ENCODE assay signal across 8 cellular contexts in the genomic region with DNA sequence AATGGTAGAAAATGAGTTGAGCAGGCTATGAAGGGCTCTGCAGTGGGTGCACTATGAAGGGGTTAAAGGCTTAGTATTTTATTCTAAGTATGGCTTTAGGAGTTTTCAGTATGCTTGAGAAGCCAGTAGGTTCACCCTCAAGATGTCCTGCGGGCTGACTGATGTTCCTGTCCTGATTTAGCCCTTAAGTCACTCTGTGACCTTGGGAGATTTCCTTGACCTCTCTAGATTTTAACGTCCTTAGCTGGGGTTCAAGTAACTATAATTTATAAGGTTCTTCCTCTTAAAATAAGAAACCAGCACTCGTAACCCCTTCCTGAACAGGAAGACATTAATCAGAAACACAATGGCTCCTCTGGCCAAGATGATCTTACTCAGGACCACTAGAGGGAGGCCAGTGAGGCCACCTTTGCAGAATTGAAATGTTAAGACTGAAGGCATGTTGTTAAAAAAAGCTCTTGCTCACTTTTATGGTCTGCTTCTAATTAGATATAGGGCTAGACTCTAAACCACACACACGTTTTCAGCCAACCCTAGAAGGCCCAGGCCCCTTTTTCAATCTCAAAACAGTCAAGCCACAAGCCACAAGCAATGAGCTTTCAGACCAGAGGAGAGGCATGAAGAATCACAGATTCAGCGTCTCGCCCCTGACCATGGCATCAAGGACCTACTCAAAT. TPM values are rescaled to one million over a fixed set of nuclear protein-coding genes. Genes with fewer than 3 reads are reported as not detected.
A peak's percentile ranks its signal among the peaks of the same experiment; 100 is the strongest.
DNase-seq lines count a peak whose midpoint lies in the region; ATAC-seq and TF ChIP-seq lines count a peak whose summit lies in the region.

No MANE protein-coding gene starts in this region.

- no peak overlapping the region for H3K27ac Mint-ChIP-seq in activated CD4-positive, alpha-beta memory T cell treated with anti-CD3 and anti-CD28 coated beads for 36 hours
- no peak overlapping the region for H3K27ac Mint-ChIP-seq in CD8-positive, alpha-beta T cell

- TF ChIP-seq CTCF in right atrium auricular region (IDR thresholded peaks at IDR 0.05) = peak; percentile 14 to 54
- no peak for TF ChIP-seq CTCF in CD8-positive, alpha-beta T cell (IDR thresholded peaks at IDR 0.05)

- H3K4me3 ChIP-seq in right atrium auricular region = no peak overlapping the region
- no peak overlapping the region for H3K4me3 ChIP-seq in CD8-positive, alpha-beta T cell (ENCODE audit: low read depth, low read length)

- no peaks in the 10 kb centered on the region for H3K36me3 ChIP-seq in right atrium auricular region
- no peaks in the 10 kb centered on the region for H3K36me3 ChIP-seq in CD8-positive, alpha-beta T cell (ENCODE audit: insufficient read depth, low read length)

- no peaks in the 10 kb centered on the region for H3K9me3 Mint-ChIP-seq in activated CD4-positive, alpha-beta memory T cell treated with anti-CD3 and anti-CD28 coated beads for 36 hours
- no peaks in the 10 kb centered on the region for H3K9me3 Mint-ChIP-seq in CD8-positive, alpha-beta T cell

- intact Hi-C loops in activated CD4-positive, alpha-beta memory T cell treated with anti-CD3 and anti-CD28 coated beads for 36 hours (cut with micrococcal nuclease) = no loop called here
- intact Hi-C loops in CD8-positive, alpha-beta T cell (cut with DNase I, micrococcal nuclease) = no loop called here

- H3K27ac ChIP-seq in right atrium auricular region = no peak overlapping the region
- H3K27ac ChIP-seq in CD8-positive, alpha-beta T cell (ENCODE audit: low read depth, low read length) = no peak overlapping the region

- H3K36me3 Mint-ChIP-seq in activated CD4-positive, alpha-beta memory T cell treated with anti-CD3 and anti-CD28 coated beads for 36 hours = no peaks in the 10 kb centered on the region
- no peaks in the 10 kb centered on the region for H3K36me3 Mint-ChIP-seq in CD8-positive, alpha-beta T cell

- H3K27me3 ChIP-seq in right atrium auricular region = no peaks in the 10 kb centered on the region
- H3K27me3 ChIP-seq in CD8-positive, alpha-beta T cell (ENCODE audit: insufficient read depth, low read length) = no peaks in the 10 kb centered on the region

- H3K4me1 ChIP-seq in right atrium auricular region = peaks cover 0 to 30% of the 10 kb centered on the region in 2 donors
- H3K4me1 ChIP-seq in CD8-positive, alpha-beta T cell (ENCODE audit: insufficient read depth, low read length) = no peaks in the 10 kb centered on the region

- H3K4me3 Mint-ChIP-seq in activated CD4-positive, alpha-beta memory T cell treated with anti-CD3 and anti-CD28 coated beads for 36 hours = no peak overlapping the region
- H3K4me3 Mint-ChIP-seq in CD8-positive, alpha-beta T cell = no peak overlapping the region

- H3K4me1 Mint-ChIP-seq in activated CD4-positive, alpha-beta memory T cell treated with anti-CD3 and anti-CD28 coated beads for 36 hours (ENCODE audit: low read depth) = peaks cover 3% of the 10 kb centered on the region
- H3K4me1 Mint-ChIP-seq in CD8-positive, alpha-beta T cell (ENCODE audit: low read depth) = no peaks in the 10 kb centered on the region

- POLR2A ChIA-PET in activated CD4-positive, alpha-beta memory T cell treated with anti-CD3 and anti-CD28 coated beads for 36 hours (lab: Charles Lee) = no interaction called here
- POLR2A ChIA-PET in CD8-positive, alpha-beta T cell (lab: Charles Lee) = no interaction called here

- peak; percentile 63 for ATAC-seq in GM21526 (IDR thresholded peaks at IDR 0.05; ENCODE audit: low FRiP score, unreplicated experiment)
- no peak for ATAC-seq in CD8-positive, alpha-beta T cell

- peaks cover 2% of the 10 kb centered on the region for H3K27me3 Mint-ChIP-seq in activated CD4-positive, alpha-beta memory T cell treated with anti-CD3 and anti-CD28 coated beads for 36 hours
- H3K27me3 Mint-ChIP-seq in CD8-positive, alpha-beta T cell (ENCODE audit: low read depth) = no peaks in the 10 kb centered on the region

- DNase-seq in EH (ENCODE audit: low read depth) = peak; percentile 79
- peak; percentile 32 for DNase-seq in NOMO-1 treated with DMSO at 0.1 percent for 48 hours (lab: John Stamatoyannopoulos, UW; ENCODE audit: unreplicated experiment)
- no peak for DNase-seq in right atrium auricular region (ENCODE audit: low spot score)
- no peak for DNase-seq in activated CD4-positive, alpha-beta memory T cell treated with anti-CD3 and anti-CD28 coated beads for 36 hours
- no peak for DNase-seq in CD8-positive, alpha-beta T cell
- no peak for DNase-seq in NCI-H2107 (lab: John Stamatoyannopoulos, UW)
- DNase-seq in NCI-H524 (lab: John Stamatoyannopoulos, UW) = no peak

- CTCF ChIA-PET in activated CD4-positive, alpha-beta memory T cell treated with anti-CD3 and anti-CD28 coated beads for 36 hours (lab: Charles Lee) = interaction anchor here (0.7 to 1.9 kb wide), 4 partner anchors 11 to 144 kb away, joined by 3 to 8 read pairs (median 5); no protein-coding TSS in a partner anchor
- CTCF ChIA-PET in CD8-positive, alpha-beta T cell (lab: Charles Lee) = interaction anchor here (0.9 kb wide), 2 partner anchors 11 to 1015 kb away, joined by 3 to 4 read pairs; no protein-coding TSS in a partner anchor

- H3K9me3 ChIP-seq in right atrium auricular region = no peaks in the 10 kb centered on the region
- no peaks in the 10 kb centered on the region for H3K9me3 ChIP-seq in CD8-positive, alpha-beta T cell (ENCODE audit: low read length)

RNA-seq across cellular contexts. Expression of a gene that starts 42.0 kb away (rescaled TPM):
- 1 to 10 TPM in 1 of 2 donors, under 1 TPM in 1; 0.79 to 3.6 TPM for total RNA-seq in right atrium auricular region
- total RNA-seq in activated CD4-positive, alpha-beta memory T cell treated with anti-CD3 and anti-CD28 coated beads for 36 hours = 100 to 1,000 TPM; 153 TPM
- 1 to 10 TPM in 1 of 2 experiments, under 1 TPM in 1; 0.31 to 1.6 TPM for total RNA-seq in CD8-positive, alpha-beta T cell

Comparison
In these comparisons a context has a peak if more than half of its experiments do, and no peak if none do; other contexts are left out.
1. DNase-seq: peak in EH (single experiment) and NOMO-1 treated with DMSO at 0.1 percent for 48 hours (single experiment); none in right atrium auricular region (single experiment), activated CD4-positive, alpha-beta memory T cell treated with anti-CD3 and anti-CD28 coated beads for 36 hours (single experiment), CD8-positive, alpha-beta T cell (0 of 7), NCI-H2107 (single experiment) and NCI-H524 (0 of 2).
2. RNA of a gene that starts 42.0 kb away (total RNA-seq): 153 TPM in activated CD4-positive, alpha-beta memory T cell treated with anti-CD3 and anti-CD28 coated beads for 36 hours; 0.79 to 3.6 TPM in right atrium auricular region and 0.31 to 1.6 TPM in CD8-positive, alpha-beta T cell; every median in the first group is over 10 times any median in the second.